ENCODE assay signal across 24 cellular contexts in the genomic region with DNA sequence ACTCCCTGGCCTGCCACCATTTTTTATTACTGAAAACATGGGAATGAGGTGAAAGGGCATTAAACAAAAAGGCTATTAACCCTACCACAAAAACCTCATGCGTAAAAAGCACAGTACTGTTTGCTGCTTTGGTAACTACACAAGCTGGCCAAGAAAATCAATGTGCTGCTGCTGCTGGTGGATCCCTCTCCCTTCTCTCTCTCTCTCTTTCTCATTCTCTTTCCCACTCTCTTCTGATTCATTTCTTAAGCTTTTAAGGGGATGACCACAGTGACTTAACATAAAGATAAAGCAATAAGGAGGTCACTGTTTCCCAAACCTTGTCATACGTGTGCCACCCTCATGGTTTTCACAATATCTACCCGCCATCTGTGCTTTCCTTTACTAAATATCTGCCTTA.
A peak's percentile ranks its signal among the peaks of the same experiment; 100 is the strongest.
DNase-seq lines count a peak whose midpoint lies in the region; ATAC-seq and TF ChIP-seq lines count a peak whose summit lies in the region.
"Had no signal": no experiment of that assay in that cellular context is flagged by ENCODE, and none has a peak within 500 bp of the region (broad histone marks: within the 10 kb centered on the region; RNA-seq: fewer than 3 reads in every experiment).

No MANE protein-coding gene starts in this region.

- H3K27me3 ChIP-seq in IMR-90 (ENCODE audit: control insufficient read depth, insufficient read depth, low read length), result 0 out of 2 replicates have a peak, but pooled peaks cover 3% of the 10 kb centered on the region
- H3K27me3 ChIP-seq: BLaER1 had no signal

- H3K4me3 ChIP-seq in AG09309 (ENCODE audit: control insufficient read depth, low read depth, low read length), result no peak overlapping the region
- H3K4me3 ChIP-seq in IMR-90 (ENCODE audit: insufficient read depth, low read depth, low read length), result no peak overlapping the region
- no peak overlapping the region for H3K4me3 ChIP-seq in astrocyte of the spinal cord (ENCODE audit: low read depth, low read length)
- H3K4me3 ChIP-seq: BLaER1, GM23338 had no signal

- no peaks in the 10 kb centered on the region for H3K79me1 ChIP-seq in IMR-90 (ENCODE audit: low read depth in 1 of 2, low read length in 2 of 2)

- H2BK15ac ChIP-seq in IMR-90 (ENCODE audit: low read depth, low read length), result no peak overlapping the region

- H3K18ac ChIP-seq in IMR-90 (ENCODE audit: low read depth, low read length), result no peak overlapping the region

- H4K5ac ChIP-seq in IMR-90 (ENCODE audit: low read depth, low read length), result no peak overlapping the region

- no CpG with 5 or more reads among the region's 3 CpGs for WGBS in IMR-90 (ENCODE audit: extremely low coverage in 2 of 2, insufficient read length in 1 of 2), 2 experiments

- TF ChIP-seq RAD21 in IMR-90 (IDR thresholded peaks at IDR 0.05; ENCODE audit: low read length), result no peak

- peak; percentile 57 for DNase-seq in AG09309 (ENCODE audit: low read depth)
- peak; percentile 71 for DNase-seq in IMR-90
- peak; percentile 35 for DNase-seq in astrocyte of the spinal cord (ENCODE audit: low read depth, low spot score)
- peak; percentile 7 for DNase-seq in medulla oblongata (ENCODE audit: extremely low spot score)
- no peak for DNase-seq in cardiac septum (ENCODE audit: low spot score)
- DNase-seq in nephron progenitor cell, result no peak
- DNase-seq in activated T-cell treated with anti-CD3 and anti-CD28 coated beads, Interleukin-2, amount 50 U/mL, for 24 hours, result no peak
- DNase-seq in activated CD8-positive, alpha-beta T cell treated with anti-CD3 and anti-CD28 coated beads for 36 hours, result no peak
- DNase-seq: CD4-positive, CD25-positive, alpha-beta regulatory T cell; DMS53; H9; MM.1S; NCI-H1048; NCI-H1417; NCI-H1694; NCI-H2029 treated with DMSO at 0.1 percent for 48 hours; NCI-H446 treated with DMSO at 0.1 percent for 48 hours; NCI-H526; SHP77 had no signal

- CTCF ChIA-PET in IMR-90 (lab: Yijun Ruan, JAX), result no interaction called here
- CTCF ChIA-PET in activated CD8-positive, alpha-beta T cell treated with anti-CD3 and anti-CD28 coated beads for 36 hours (lab: Charles Lee), result no interaction called here

- no peaks in the 10 kb centered on the region for H3K4me1 Mint-ChIP-seq in nephron progenitor cell
- H3K4me1 Mint-ChIP-seq in activated T-cell treated with anti-CD3 and anti-CD28 coated beads, Interleukin-2, amount 50 U/mL, for 24 hours (ENCODE audit: low read depth), result no peaks in the 10 kb centered on the region
- H3K4me1 Mint-ChIP-seq in activated CD8-positive, alpha-beta T cell treated with anti-CD3 and anti-CD28 coated beads for 36 hours (ENCODE audit: low read depth), result no peaks in the 10 kb centered on the region
- H3K4me1 Mint-ChIP-seq: CD4-positive, CD25-positive, alpha-beta regulatory T cell had no signal

- H2AFZ ChIP-seq in IMR-90 (replicated peaks; ENCODE audit: low read length, poor library complexity), result no peak overlapping the region
- H2AFZ ChIP-seq: GM23338 had no signal

- ATAC-seq in IMR-90 (ENCODE audit: low read depth), result no peak
- no peak for ATAC-seq in activated CD8-positive, alpha-beta T cell treated with anti-CD3 and anti-CD28 coated beads for 36 hours
- ATAC-seq: GM23338 had no signal

- H3K4ac ChIP-seq in IMR-90 (ENCODE audit: low read depth, low read length), result no peak overlapping the region

- no peak overlapping the region for H2BK5ac ChIP-seq in IMR-90 (ENCODE audit: low read depth, low read length, poor library complexity, severe bottlenecking)

- intact Hi-C loops in IMR-90 (cut with micrococcal nuclease) (no loop called here), cardiac septum (cut with DNase I) (no loop called here)
- intact Hi-C loops in activated CD8-positive, alpha-beta T cell treated with anti-CD3 and anti-CD28 coated beads for 36 hours (cut with micrococcal nuclease), result no loop called here

- H3K23ac ChIP-seq in IMR-90 (ENCODE audit: low read depth, low read length), result no peak overlapping the region

- no peak overlapping the region for H4K91ac ChIP-seq in IMR-90 (ENCODE audit: insufficient read depth, low read depth, low read length)

- no peaks in the 10 kb centered on the region for H3K9me1 ChIP-seq in IMR-90 (ENCODE audit: insufficient read depth, low read length)

- no peak overlapping the region for H2AK5ac ChIP-seq in IMR-90 (ENCODE audit: low read depth, low read length)

- H3K14ac ChIP-seq in IMR-90 (replicated peaks; ENCODE audit: low read depth, low read length), result no peak overlapping the region

- no peak overlapping the region for H2BK20ac ChIP-seq in IMR-90 (ENCODE audit: low read depth, low read length)

- H3K36me3 ChIP-seq in IMR-90 (ENCODE audit: control insufficient read depth, insufficient read depth, low read length), result peaks cover 1% of the 10 kb centered on the region; the same call in 1 of the 2 replicates
- H3K36me3 ChIP-seq: BLaER1 had no signal

- no peak overlapping the region for H3K4me3 Mint-ChIP-seq in nephron progenitor cell
- no peak overlapping the region for H3K4me3 Mint-ChIP-seq in activated T-cell treated with anti-CD3 and anti-CD28 coated beads, Interleukin-2, amount 50 U/mL, for 24 hours
- H3K4me3 Mint-ChIP-seq in activated CD8-positive, alpha-beta T cell treated with anti-CD3 and anti-CD28 coated beads for 36 hours, result no peak overlapping the region
- H3K4me3 Mint-ChIP-seq: CD4-positive, CD25-positive, alpha-beta regulatory T cell; GM23338; H9 had no signal

- H3K9me3 ChIP-seq in IMR-90 (ENCODE audit: control insufficient read depth, insufficient read depth, low read length), result no peaks in the 10 kb centered on the region
- H3K9me3 ChIP-seq: BLaER1 had no signal

- H3K4me1 ChIP-seq in IMR-90 (ENCODE audit: control insufficient read depth, insufficient read depth, low read length), result peaks cover 2% of the 10 kb centered on the region; the same call in 1 of the 2 replicates
- H3K4me1 ChIP-seq: BLaER1 had no signal

- no peaks in the 10 kb centered on the region for H4K20me1 ChIP-seq in IMR-90 (ENCODE audit: insufficient read depth, low read length)
- H4K20me1 ChIP-seq: BLaER1 had no signal

- POLR2A ChIA-PET in IMR-90 (lab: Charles Lee; ENCODE audit: unreplicated experiment), result no interaction called here
- POLR2A ChIA-PET in activated CD8-positive, alpha-beta T cell treated with anti-CD3 and anti-CD28 coated beads for 36 hours (lab: Charles Lee), result no interaction called here

- no peak overlapping the region for H3K27ac Mint-ChIP-seq in nephron progenitor cell
- H3K27ac Mint-ChIP-seq in activated T-cell treated with anti-CD3 and anti-CD28 coated beads, Interleukin-2, amount 50 U/mL, for 24 hours, result no peak overlapping the region
- no peak overlapping the region for H3K27ac Mint-ChIP-seq in activated CD8-positive, alpha-beta T cell treated with anti-CD3 and anti-CD28 coated beads for 36 hours
- H3K27ac Mint-ChIP-seq: CD4-positive, CD25-positive, alpha-beta regulatory T cell; GM23338; H9 had no signal

- TF ChIP-seq CTCF in AG09309 (IDR thresholded peaks at IDR 0.05; ENCODE audit: control insufficient read depth, insufficient read depth, low read depth, low read length, missing control alignments), result no peak
- no peak for TF ChIP-seq CTCF in IMR-90 (conservative IDR thresholded peaks at IDR 0.05; ENCODE audit: low read depth, low read length)
- TF ChIP-seq CTCF in astrocyte of the spinal cord (IDR thresholded peaks at IDR 0.05; ENCODE audit: low read depth, low read length), result no peak
- TF ChIP-seq CTCF in nephron progenitor cell (IDR thresholded peaks at IDR 0.05), result no peak
- TF ChIP-seq CTCF in activated CD8-positive, alpha-beta T cell treated with anti-CD3 and anti-CD28 coated beads for 36 hours (IDR thresholded peaks at IDR 0.05), result no peak

- TF ChIP-seq POLR2A in IMR-90 (IDR thresholded peaks at IDR 0.05; ENCODE audit: low read depth, low read length), result no peak

- H3K27me3 Mint-ChIP-seq in nephron progenitor cell (ENCODE audit: low read depth, poor library complexity), result peaks cover 6% of the 10 kb centered on the region
- peaks cover 3% of the 10 kb centered on the region for H3K27me3 Mint-ChIP-seq in activated T-cell treated with anti-CD3 and anti-CD28 coated beads, Interleukin-2, amount 50 U/mL, for 24 hours
- H3K27me3 Mint-ChIP-seq in activated CD8-positive, alpha-beta T cell treated with anti-CD3 and anti-CD28 coated beads for 36 hours, result no peaks in the 10 kb centered on the region

- no peak overlapping the region for H4K8ac ChIP-seq in IMR-90 (ENCODE audit: low read depth in 2 of 2, low read length in 2 of 2)

- dilution Hi-C loops in IMR-90 (cut with HindIII; ENCODE audit: low sequenced_read_pairs, unreplicated experiment), result no loop called here

- H3K36me3 Mint-ChIP-seq in nephron progenitor cell (ENCODE audit: low read depth), result no peaks in the 10 kb centered on the region
- no peaks in the 10 kb centered on the region for H3K36me3 Mint-ChIP-seq in activated T-cell treated with anti-CD3 and anti-CD28 coated beads, Interleukin-2, amount 50 U/mL, for 24 hours (ENCODE audit: low read depth)
- no peaks in the 10 kb centered on the region for H3K36me3 Mint-ChIP-seq in activated CD8-positive, alpha-beta T cell treated with anti-CD3 and anti-CD28 coated beads for 36 hours (ENCODE audit: low read depth)
- H3K36me3 Mint-ChIP-seq: CD4-positive, CD25-positive, alpha-beta regulatory T cell had no signal

- no peak overlapping the region for H3K9ac ChIP-seq in IMR-90 (ENCODE audit: low read depth, low read length)
- H3K9ac ChIP-seq: BLaER1, KMS-11 had no signal

- H3K56ac ChIP-seq in IMR-90 (ENCODE audit: extremely low read depth, insufficient read depth, low read length), result no peak overlapping the region

- H3K27ac ChIP-seq in IMR-90 (ENCODE audit: insufficient read depth, low read length), result no peak overlapping the region
- H3K27ac ChIP-seq: 22Rv1, BLaER1, KMS-11, RWPE1 had no signal

- H3K9me3 Mint-ChIP-seq in nephron progenitor cell, result no peaks in the 10 kb centered on the region
- no peaks in the 10 kb centered on the region for H3K9me3 Mint-ChIP-seq in activated T-cell treated with anti-CD3 and anti-CD28 coated beads, Interleukin-2, amount 50 U/mL, for 24 hours
- no peaks in the 10 kb centered on the region for H3K9me3 Mint-ChIP-seq in activated CD8-positive, alpha-beta T cell treated with anti-CD3 and anti-CD28 coated beads for 36 hours
- H3K9me3 Mint-ChIP-seq: CD4-positive, CD25-positive, alpha-beta regulatory T cell; GM23338; H9 had no signal

- in situ Hi-C loops in IMR-90 (cut with MboI; ENCODE audit: low sequenced_read_pairs), result no loop called here
- in situ Hi-C loops in astrocyte of the spinal cord (cut with HindIII; ENCODE audit: low sequenced_read_pairs), result no loop called here

- H3K4me2 ChIP-seq in IMR-90 (ENCODE audit: low read depth, low read length), result no peak overlapping the region
- H3K4me2 ChIP-seq: BLaER1, GM23338, KMS-11 had no signal

- no peak overlapping the region for H2BK120ac ChIP-seq in IMR-90 (ENCODE audit: low read depth, low read length)

- no TSS peak for BruUV-seq in IMR-90 (replicated peaks; lab: Mats Ljungman, UMichigan)

- H2AK9ac ChIP-seq in IMR-90 (replicated peaks; ENCODE audit: low read depth, low read length, poor library complexity), result no peak overlapping the region

TF ChIP-seq in IMR-90, 13 proteins besides CTCF, POLR2A, EP300 and RAD21 (continues in another document):
- no peak for TF ChIP-seq RCOR1 (IDR thresholded peaks at IDR 0.05; ENCODE audit: insufficient replicate concordance, low read length)

Comparison
In these comparisons a context has a peak if more than half of its experiments do, and no peak if none do; other contexts are left out.
1. DNase-seq: peak in AG09309 (single experiment), IMR-90 (single experiment), astrocyte of the spinal cord (single experiment) and medulla oblongata (single experiment); none in cardiac septum (single experiment), nephron progenitor cell (single experiment), activated T-cell treated with anti-CD3 and anti-CD28 coated beads, Interleukin-2, amount 50 U/mL, for 24 hours (single experiment) and activated CD8-positive, alpha-beta T cell treated with anti-CD3 and anti-CD28 coated beads for 36 hours (single experiment).